ENCODE assay signal across 17 cellular contexts in genomic region chr21:36479415-36480402, GRCh38. TPM values are rescaled to one million over a fixed set of nuclear protein-coding genes. Genes with fewer than 3 reads are reported as not detected.
A peak's percentile ranks its signal among the peaks of the same experiment; 100 is the strongest.
DNase-seq lines count a peak whose midpoint lies in the region; ATAC-seq and TF ChIP-seq lines count a peak whose summit lies in the region.
"Had no signal": no experiment of that assay in that cellular context is flagged by ENCODE, and none has a peak within 500 bp of the region (broad histone marks: within the 10 kb centered on the region; RNA-seq: fewer than 3 reads in every experiment).

TSS of gene CLDN14 (minus strand) at chr21:36480122. CDS start at chr21:36461695, 18,427 bp downstream.

- H3K36me3 Mint-ChIP-seq in activated T-cell treated with anti-CD3 and anti-CD28 coated beads, Interleukin-2, amount 50 U/mL, for 24 hours (ENCODE audit: low read depth) = no peaks in the 10 kb centered on the region

- H3K27me3 ChIP-seq in smooth muscle cell (ENCODE audit: low read depth) = no peaks in the 10 kb centered on the region
- H3K27me3 ChIP-seq: SJCRH30, tibial nerve had no signal

- ATAC-seq in SK-N-SH treated with all-trans-retinoic acid at 6 μM for 48 hours = peak; percentile 6; the same call in 1 of the 3 replicates
- ATAC-seq in HG02884 (IDR thresholded peaks at IDR 0.05; ENCODE audit: unreplicated experiment) = no peak
- ATAC-seq: GM12878 had no signal

- H3K4me1 ChIP-seq in smooth muscle cell (ENCODE audit: low read depth) = peaks cover 3% of the 10 kb centered on the region
- H3K4me1 ChIP-seq: tibial nerve had no signal

- no peak within 1 kb of the TSS for H3K4me3 ChIP-seq in smooth muscle cell
- H3K4me3 ChIP-seq: GM12878, SJCRH30, tibial nerve had no signal

- H3K36me3 ChIP-seq in smooth muscle cell (ENCODE audit: low read depth) = no peaks in the 10 kb centered on the region
- H3K36me3 ChIP-seq: SJCRH30, tibial nerve had no signal

- peak within 1 kb of the TSS; percentile 53 for H3K4me2 ChIP-seq in smooth muscle cell

- no peaks in the 10 kb centered on the region for H3K9me3 Mint-ChIP-seq in activated T-cell treated with anti-CD3 and anti-CD28 coated beads, Interleukin-2, amount 50 U/mL, for 24 hours
- H3K9me3 Mint-ChIP-seq: H9 had no signal

- H3K9ac ChIP-seq in smooth muscle cell (ENCODE audit: low read depth) = peak within 1 kb of the TSS; percentile 79

- peaks cover 7% of the 10 kb centered on the region for H3F3A ChIP-seq in smooth muscle cell (ENCODE audit: low read depth)

- no peak within 1 kb of the TSS for H2AFZ ChIP-seq in smooth muscle cell (ENCODE audit: low read depth)

- H3K9me3 ChIP-seq in smooth muscle cell (replicated peaks; ENCODE audit: low read depth) = no peaks in the 10 kb centered on the region
- H3K9me3 ChIP-seq: SJCRH30, tibial nerve had no signal

- no peaks in the 10 kb centered on the region for H3K27me3 Mint-ChIP-seq in activated T-cell treated with anti-CD3 and anti-CD28 coated beads, Interleukin-2, amount 50 U/mL, for 24 hours

- TF ChIP-seq CTCF in smooth muscle cell (IDR thresholded peaks at IDR 0.05; ENCODE audit: borderline replicate concordance, insufficient read depth, poor library complexity, severe bottlenecking) = no peak

- no peaks in the 10 kb centered on the region for H3K79me2 ChIP-seq in smooth muscle cell (ENCODE audit: low read depth)

- H3K4me1 Mint-ChIP-seq in activated T-cell treated with anti-CD3 and anti-CD28 coated beads, Interleukin-2, amount 50 U/mL, for 24 hours (ENCODE audit: low read depth) = peaks cover 12% of the 10 kb centered on the region

- peak within 1 kb of the TSS; percentile 96 for H3K27ac ChIP-seq in smooth muscle cell (ENCODE audit: low read depth)
- H3K27ac ChIP-seq: tibial nerve had no signal

- no peaks in the 10 kb centered on the region for H4K20me1 ChIP-seq in smooth muscle cell (ENCODE audit: low read depth)

- 82% methylated on average over 24 of the region's 25 CpGs for WGBS in smooth muscle cell (ENCODE audit: low lambda C conversion rate)

- H3K4me3 Mint-ChIP-seq in activated T-cell treated with anti-CD3 and anti-CD28 coated beads, Interleukin-2, amount 50 U/mL, for 24 hours = no peak within 1 kb of the TSS
- H3K4me3 Mint-ChIP-seq: H9 had no signal

- DNase-seq in DMS53 (lab: John Stamatoyannopoulos, UW) (peak; percentile 31), DMS53 treated with DMSO at 0.1 percent for 48 hours (lab: John Stamatoyannopoulos, UW; ENCODE audit: unreplicated experiment) (no peak), kidney tubule cell (ENCODE audit: low spot score) (peak; percentile 12), smooth muscle cell (lab: John Stamatoyannopoulos, UW; ENCODE audit: unreplicated experiment) (no peak), activated gamma-delta T cell (lab: John Stamatoyannopoulos, UW) (no peak)
- no peak for DNase-seq in activated T-cell treated with anti-CD3 and anti-CD28 coated beads, Interleukin-2, amount 50 U/mL, for 24 hours
- DNase-seq: erythroblast, NCI-H1105, NCI-H526 treated with DMSO at 0.1 percent for 48 hours had no signal

- H3K27ac Mint-ChIP-seq in activated T-cell treated with anti-CD3 and anti-CD28 coated beads, Interleukin-2, amount 50 U/mL, for 24 hours = no peak within 1 kb of the TSS
- H3K27ac Mint-ChIP-seq: H9 had no signal

TF ChIP-seq in SK-N-SH treated with all-trans-retinoic acid at 6 μM for 48 hours, 23 proteins besides CTCF, POLR2A, EP300 and RAD21 (continues in another document):
- TF ChIP-seq PATZ1 (CRISPR knock-in tag; IDR thresholded peaks at IDR 0.05; ENCODE audit: borderline replicate concordance) (no peak), SNAI2 (CRISPR knock-in tag; IDR thresholded peaks at IDR 0.05) (no peak), OSR1 (CRISPR knock-in tag; IDR thresholded peaks at IDR 0.05) (no peak), ISL1 (CRISPR knock-in tag; IDR thresholded peaks at IDR 0.05) (no peak), GLIS3 (CRISPR knock-in tag; IDR thresholded peaks at IDR 0.05) (no peak), ESRRG (CRISPR knock-in tag; IDR thresholded peaks at IDR 0.05) (no peak), ARNTL (CRISPR knock-in tag; IDR thresholded peaks at IDR 0.05; ENCODE audit: borderline replicate concordance, low read depth) (no peak), ZNF70 (CRISPR knock-in tag; IDR thresholded peaks at IDR 0.05) (no peak), ZFP30 (CRISPR knock-in tag; IDR thresholded peaks at IDR 0.05) (no peak), PPARA (CRISPR knock-in tag; IDR thresholded peaks at IDR 0.05; ENCODE audit: borderline replicate concordance) (no peak), CREB5 (CRISPR knock-in tag; IDR thresholded peaks at IDR 0.05; ENCODE audit: low read depth) (no peak), ZC3H10 (CRISPR knock-in tag; IDR thresholded peaks at IDR 0.05) (no peak), TOX (CRISPR knock-in tag; IDR thresholded peaks at IDR 0.05; ENCODE audit: borderline replicate concordance) (no peak), POU6F1 (CRISPR knock-in tag; IDR thresholded peaks at IDR 0.05; ENCODE audit: borderline replicate concordance, low read depth) (no peak), TCF4 (CRISPR knock-in tag; IDR thresholded peaks at IDR 0.05; ENCODE audit: borderline replicate concordance) (no peak), CSRNP3 (CRISPR knock-in tag; IDR thresholded peaks at IDR 0.05) (no peak), ZNF8 (CRISPR knock-in tag; IDR thresholded peaks at IDR 0.05) (no peak)

RNA-seq across cellular contexts. Expression of gene CLDN14, which starts in this region (rescaled TPM):
- total RNA-seq in smooth muscle cell = not detected in 2 replicates
- polyA plus RNA-seq in smooth muscle cell = 0.84 TPM in 1 of 2 replicates, not detected in the other
- total RNA-seq: A172, bronchial epithelial cell, H9, SJCRH30 had no signal

Comparison
In these comparisons a context has a peak if more than half of its experiments do, and no peak if none do; other contexts are left out.
1. DNase-seq: peak in DMS53 (single experiment) and kidney tubule cell (single experiment); none in DMS53 treated with DMSO at 0.1 percent for 48 hours (single experiment), smooth muscle cell (single experiment), activated gamma-delta T cell (single experiment) and activated T-cell treated with anti-CD3 and anti-CD28 coated beads, Interleukin-2, amount 50 U/mL, for 24 hours (single experiment).